ENCODE assay signal across 12 cellular contexts in the genomic region with DNA sequence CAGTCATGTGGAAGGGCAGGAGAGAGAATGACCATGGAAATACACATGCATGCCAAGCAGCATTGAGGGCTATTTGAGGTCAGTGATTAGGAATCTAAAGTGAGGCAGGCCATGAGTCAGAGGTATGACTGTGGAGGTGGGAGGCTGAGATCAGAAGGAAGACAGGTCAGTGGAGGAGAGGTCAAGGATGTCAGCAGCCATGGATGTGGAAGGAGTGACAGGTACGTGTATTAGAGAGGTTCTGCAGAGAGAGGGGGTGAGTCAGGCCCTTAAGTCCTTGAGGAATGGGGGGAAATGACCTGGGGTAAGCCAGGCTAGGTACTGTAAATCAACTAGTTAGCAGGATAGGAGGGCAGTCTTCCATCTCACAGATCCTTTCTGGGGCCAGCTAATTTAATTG.
DNase-seq lines count a peak whose midpoint lies in the region; ATAC-seq and TF ChIP-seq lines count a peak whose summit lies in the region.
"Had no signal": no experiment of that assay in that cellular context is flagged by ENCODE, and none has a peak within 500 bp of the region (broad histone marks: within the 10 kb centered on the region; RNA-seq: fewer than 3 reads in every experiment).

No MANE protein-coding gene starts in this region.

- in situ Hi-C loops in GM23248 (cut with MboI) = no loop called here

- DNase-seq in GM23248 = peak; percentile 70
- DNase-seq in foreskin fibroblast = peak; percentile 72 to 81
- DNase-seq in skeletal muscle cell (ENCODE audit: low read depth) = peak; percentile 5
- no peak for DNase-seq in RPMI8226
- DNase-seq in retina = no peak
- no peak for DNase-seq in epidermal melanocyte (ENCODE audit: insufficient read length, low spot score)
- DNase-seq: anterior cingulate cortex, NCI-H1092, NCI-H774, transverse colon had no signal

- no peaks in the 10 kb centered on the region for H3K9me2 ChIP-seq in GM23248 (ENCODE audit: insufficient read depth)

- H3F3A ChIP-seq in GM23248 (ENCODE audit: insufficient read depth) = no peaks in the 10 kb centered on the region

- no peaks in the 10 kb centered on the region for H3K36me3 ChIP-seq in GM23248 (ENCODE audit: low read depth)
- H3K36me3 ChIP-seq: HAP-1, transverse colon had no signal

- H3K9me3 ChIP-seq in GM23248 (ENCODE audit: low read depth) = no peaks in the 10 kb centered on the region
- H3K9me3 ChIP-seq: HAP-1, transverse colon had no signal

- 11 to 17% methylated on average over 1 of the region's 1 CpG for WGBS in GM23248 (ENCODE audit: low coverage in 1 of 2, low lambda C conversion rate in 2 of 2, missing lambda C conversion rate in 2 of 2), 2 experiments

- H3K27ac ChIP-seq in GM23248 = no peak overlapping the region
- H3K27ac ChIP-seq: transverse colon had no signal

- peaks cover 10% of the 10 kb centered on the region for H3K4me1 ChIP-seq in GM23248 (ENCODE audit: insufficient read depth)
- H3K4me1 ChIP-seq: transverse colon had no signal

- ATAC-seq in SK-N-SH treated with all-trans-retinoic acid at 6 μM for 48 hours = peak; percentile 91

- no peaks in the 10 kb centered on the region for H3K79me2 ChIP-seq in GM23248 (ENCODE audit: insufficient read depth)

- H2AFZ ChIP-seq in GM23248 = no peak overlapping the region

- H3K27me3 ChIP-seq in GM23248 (replicated peaks; ENCODE audit: insufficient read depth) = no peaks in the 10 kb centered on the region
- H3K27me3 ChIP-seq: transverse colon had no signal

- no peak overlapping the region for H3K9ac ChIP-seq in GM23248

- no peak for TF ChIP-seq CTCF in foreskin fibroblast (IDR thresholded peaks at IDR 0.05; ENCODE audit: low read depth, low read length)

- H3K4me3 ChIP-seq in GM23248 (no peak overlapping the region), foreskin fibroblast (ENCODE audit: low read depth in 1 of 2, low read length in 2 of 2) (no peak overlapping the region), skeletal muscle cell (ENCODE audit: low read depth, low read length) (no peak overlapping the region)
- H3K4me3 ChIP-seq: HAP-1, transverse colon had no signal

- H3K4me2 ChIP-seq in GM23248 (ENCODE audit: unreplicated experiment) = no peak overlapping the region

- no peaks in the 10 kb centered on the region for H4K20me1 ChIP-seq in GM23248 (ENCODE audit: insufficient read depth)

TF ChIP-seq in SK-N-SH treated with all-trans-retinoic acid at 6 μM for 48 hours, 23 proteins besides CTCF, POLR2A, EP300 and RAD21:
- TF ChIP-seq PPARA (CRISPR knock-in tag; IDR thresholded peaks at IDR 0.05; ENCODE audit: borderline replicate concordance) = no peak
- TF ChIP-seq CREB5 (CRISPR knock-in tag; IDR thresholded peaks at IDR 0.05; ENCODE audit: low read depth) = no peak
- no peak for TF ChIP-seq RARB (CRISPR knock-in tag; IDR thresholded peaks at IDR 0.05)
- no peak for TF ChIP-seq ESRRG (CRISPR knock-in tag; IDR thresholded peaks at IDR 0.05)
- TF ChIP-seq POU6F1 (CRISPR knock-in tag; IDR thresholded peaks at IDR 0.05; ENCODE audit: borderline replicate concordance, low read depth) = no peak
- TF ChIP-seq CSDC2 (CRISPR knock-in tag; IDR thresholded peaks at IDR 0.05) = no peak
- no peak for TF ChIP-seq ZNF565 (CRISPR knock-in tag; conservative IDR thresholded peaks at IDR 0.05; ENCODE audit: low read depth)
- no peak for TF ChIP-seq ZC3H10 (CRISPR knock-in tag; IDR thresholded peaks at IDR 0.05)
- no peak for TF ChIP-seq CSRNP3 (CRISPR knock-in tag; IDR thresholded peaks at IDR 0.05)
- TF ChIP-seq, protein P1, sequence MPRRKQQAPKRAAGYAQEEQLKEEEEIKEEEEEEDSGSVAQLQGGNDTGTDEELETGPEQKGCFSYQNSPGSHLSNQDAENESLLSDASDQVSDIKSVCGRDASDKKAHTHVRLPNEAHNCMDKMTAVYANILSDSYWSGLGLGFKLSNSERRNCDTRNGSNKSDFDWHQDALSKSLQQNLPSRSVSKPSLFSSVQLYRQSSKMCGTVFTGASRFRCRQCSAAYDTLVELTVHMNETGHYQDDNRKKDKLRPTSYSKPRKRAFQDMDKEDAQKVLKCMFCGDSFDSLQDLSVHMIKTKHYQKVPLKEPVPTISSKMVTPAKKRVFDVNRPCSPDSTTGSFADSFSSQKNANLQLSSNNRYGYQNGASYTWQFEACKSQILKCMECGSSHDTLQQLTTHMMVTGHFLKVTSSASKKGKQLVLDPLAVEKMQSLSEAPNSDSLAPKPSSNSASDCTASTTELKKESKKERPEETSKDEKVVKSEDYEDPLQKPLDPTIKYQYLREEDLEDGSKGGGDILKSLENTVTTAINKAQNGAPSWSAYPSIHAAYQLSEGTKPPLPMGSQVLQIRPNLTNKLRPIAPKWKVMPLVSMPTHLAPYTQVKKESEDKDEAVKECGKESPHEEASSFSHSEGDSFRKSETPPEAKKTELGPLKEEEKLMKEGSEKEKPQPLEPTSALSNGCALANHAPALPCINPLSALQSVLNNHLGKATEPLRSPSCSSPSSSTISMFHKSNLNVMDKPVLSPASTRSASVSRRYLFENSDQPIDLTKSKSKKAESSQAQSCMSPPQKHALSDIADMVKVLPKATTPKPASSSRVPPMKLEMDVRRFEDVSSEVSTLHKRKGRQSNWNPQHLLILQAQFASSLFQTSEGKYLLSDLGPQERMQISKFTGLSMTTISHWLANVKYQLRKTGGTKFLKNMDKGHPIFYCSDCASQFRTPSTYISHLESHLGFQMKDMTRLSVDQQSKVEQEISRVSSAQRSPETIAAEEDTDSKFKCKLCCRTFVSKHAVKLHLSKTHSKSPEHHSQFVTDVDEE (CRISPR knock-in tag; IDR thresholded peaks at IDR 0.05) = no peak
- TF ChIP-seq TOX (CRISPR knock-in tag; IDR thresholded peaks at IDR 0.05; ENCODE audit: borderline replicate concordance) = no peak
- TF ChIP-seq ARNTL (CRISPR knock-in tag; IDR thresholded peaks at IDR 0.05; ENCODE audit: borderline replicate concordance, low read depth) = no peak

Comparison
In these comparisons a context has a peak if more than half of its experiments do, and no peak if none do; other contexts are left out.
1. DNase-seq: peak in GM23248 (single experiment), foreskin fibroblast (2 of 2) and skeletal muscle cell (single experiment); none in RPMI8226 (single experiment), retina (single experiment) and epidermal melanocyte (single experiment).